In the genomic region with DNA sequence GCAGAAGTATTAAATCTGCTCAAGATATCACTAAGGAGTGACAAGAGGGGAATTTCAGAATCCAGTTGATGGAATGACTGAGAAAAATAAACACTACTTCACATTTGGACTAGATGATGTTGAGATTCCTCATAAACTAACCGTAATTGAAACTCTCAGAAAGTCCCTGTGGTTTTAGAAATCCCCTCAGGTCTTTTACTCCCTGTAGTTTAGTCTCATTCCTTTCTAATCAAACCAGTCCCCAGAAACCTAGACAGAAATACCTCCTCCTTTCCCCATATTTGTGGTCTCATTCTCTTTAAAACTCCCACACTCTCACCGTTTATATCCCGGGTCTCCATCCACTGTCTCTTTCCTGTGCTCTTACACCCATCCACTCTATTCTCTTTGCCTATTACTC, we compare ENCODE assay signal across 17 cellular contexts. TPM values are rescaled to one million over a fixed set of nuclear protein-coding genes. Genes with fewer than 3 reads are reported as not detected.
DNase-seq lines count a peak whose midpoint lies in the region; ATAC-seq, FAIRE-seq and TF ChIP-seq lines count a peak whose summit lies in the region.
"Had no signal": no experiment of that assay in that cellular context is flagged by ENCODE, and none has a peak within 500 bp of the region (broad histone marks: within the 10 kb centered on the region; RNA-seq: fewer than 3 reads in every experiment).

No MANE protein-coding gene starts in this region.

- no peak overlapping the region for H3K27ac ChIP-seq in CD4-positive, CD25-positive, alpha-beta regulatory T cell (ENCODE audit: insufficient read depth, low read length, poor library complexity, severe bottlenecking)
- peak overlapping the region; percentile 85 for H3K27ac ChIP-seq in foreskin keratinocyte
- no peak overlapping the region for H3K27ac ChIP-seq in lower lobe of right lung
- H3K27ac ChIP-seq: colonic mucosa had no signal

- H3K4me3 Mint-ChIP-seq in CD4-positive, CD25-positive, alpha-beta regulatory T cell = no peak overlapping the region
- H3K4me3 Mint-ChIP-seq in WTC11 = no peak overlapping the region
- H3K4me3 Mint-ChIP-seq: CD14-positive monocyte had no signal

- FAIRE-seq in RCC 7860 (lab: Jason Lieb, UNC) = no peak

- H3K27me3 Mint-ChIP-seq in CD4-positive, CD25-positive, alpha-beta regulatory T cell = peaks cover 4% of the 10 kb centered on the region
- peaks cover 2% of the 10 kb centered on the region; the same call in 1 of the 2 replicates for H3K27me3 Mint-ChIP-seq in WTC11 (ENCODE audit: low read depth)

- no peak for DNase-seq in CD4-positive, CD25-positive, alpha-beta regulatory T cell
- DNase-seq in RCC 7860 (ENCODE audit: low spot score) (peak; percentile 60), foreskin keratinocyte (peak; percentile 49 to 69), lower lobe of right lung (no peak), midbrain (lab: John Stamatoyannopoulos, UW) (no peak), WTC11 (ENCODE audit: low spot score) (no peak)
- DNase-seq: activated CD4-positive, alpha-beta T cell treated with anti-CD3 and anti-CD28 coated beads for 1 hour; colonic mucosa; NCI-H2081; NK-92 treated with Interleukin-12 subunit alpha and Interleukin-12 subunit beta, amount 100 ng/mL, for 24 hours; right cardiac atrium; substantia nigra had no signal

- peaks cover 9 to 13% (median 11%) of the 10 kb centered on the region in 4 donors for H3K4me1 Mint-ChIP-seq in CD4-positive, CD25-positive, alpha-beta regulatory T cell
- H3K4me1 Mint-ChIP-seq in WTC11 = no peaks in the 10 kb centered on the region

- ATAC-seq in CD4-positive, CD25-positive, alpha-beta regulatory T cell (ENCODE audit: low read depth in 2 of 2) = no peak
- peak; percentile 23 for ATAC-seq in GM18868 (IDR thresholded peaks at IDR 0.05; ENCODE audit: unreplicated experiment)
- ATAC-seq in foreskin keratinocyte = peak; percentile 23
- no peak for ATAC-seq in HG03354 (IDR thresholded peaks at IDR 0.05; ENCODE audit: poor library complexity, severe bottlenecking, unreplicated experiment)
- no peak for ATAC-seq in lower lobe of right lung
- no peak for ATAC-seq in WTC11
- ATAC-seq: HCT116, right cardiac atrium had no signal

- peaks cover 2% of the 10 kb centered on the region for H3K36me3 ChIP-seq in CD4-positive, CD25-positive, alpha-beta regulatory T cell (ENCODE audit: control insufficient read depth, insufficient read depth, low read length)
- no peaks in the 10 kb centered on the region for H3K36me3 ChIP-seq in lower lobe of right lung
- H3K36me3 ChIP-seq: colonic mucosa had no signal

- no peaks in the 10 kb centered on the region for H3K4me1 ChIP-seq in CD4-positive, CD25-positive, alpha-beta regulatory T cell (ENCODE audit: control insufficient read depth, insufficient read depth, low read length, poor library complexity, severe bottlenecking)
- H3K4me1 ChIP-seq in foreskin keratinocyte = no peaks in the 10 kb centered on the region
- no peaks in the 10 kb centered on the region for H3K4me1 ChIP-seq in lower lobe of right lung
- H3K4me1 ChIP-seq: colonic mucosa had no signal

- intact Hi-C loops in lower lobe of right lung (cut with DNase I) = no loop called here

- POLR2A ChIA-PET in WTC11 (lab: Charles Lee) = no interaction called here

- H3K9me3 ChIP-seq in CD4-positive, CD25-positive, alpha-beta regulatory T cell (ENCODE audit: control insufficient read depth in 2 of 2, low read length in 2 of 2) = peaks cover 3 to 5% of the 10 kb centered on the region in 2 experiments
- H3K9me3 ChIP-seq in lower lobe of right lung = peaks cover 5% of the 10 kb centered on the region
- H3K9me3 ChIP-seq: colonic mucosa had no signal

- no peak overlapping the region for H3K4me3 ChIP-seq in CD4-positive, CD25-positive, alpha-beta regulatory T cell (ENCODE audit: low read depth, low read length)
- H3K4me3 ChIP-seq in lower lobe of right lung = no peak overlapping the region
- H3K4me3 ChIP-seq: colonic mucosa had no signal

- CTCF ChIA-PET in WTC11 (lab: Charles Lee) = no interaction called here

- peak overlapping the region in 2 of 3 donors; percentile 23 to 47 for H3K27ac Mint-ChIP-seq in CD4-positive, CD25-positive, alpha-beta regulatory T cell
- no peak overlapping the region for H3K27ac Mint-ChIP-seq in WTC11

- TF ChIP-seq CTCF in foreskin keratinocyte (conservative IDR thresholded peaks at IDR 0.05) (no peak), lower lobe of right lung (IDR thresholded peaks at IDR 0.05) (no peak), WTC11 (IDR thresholded peaks at IDR 0.05) (no peak)

- peaks cover 0 to 23% (median 9%) of the 10 kb centered on the region in 7 donors for H3K9me3 Mint-ChIP-seq in CD4-positive, CD25-positive, alpha-beta regulatory T cell
- peaks cover 37% of the 10 kb centered on the region for H3K9me3 Mint-ChIP-seq in WTC11

- peaks cover 9% of the 10 kb centered on the region for H3K36me3 Mint-ChIP-seq in CD4-positive, CD25-positive, alpha-beta regulatory T cell
- peaks cover 7% of the 10 kb centered on the region for H3K36me3 Mint-ChIP-seq in WTC11

- H3K27me3 ChIP-seq in CD4-positive, CD25-positive, alpha-beta regulatory T cell (ENCODE audit: control insufficient read depth, insufficient read depth, low read length) = no peaks in the 10 kb centered on the region
- H3K27me3 ChIP-seq in foreskin keratinocyte (no peaks in the 10 kb centered on the region), lower lobe of right lung (ENCODE audit: low read depth) (no peaks in the 10 kb centered on the region)
- H3K27me3 ChIP-seq: colonic mucosa had no signal

TF ChIP-seq in WTC11, 78 proteins besides CTCF, POLR2A, EP300 and RAD21 (continues in another document):
- TF ChIP-seq RELA (CRISPR knock-in tag; IDR thresholded peaks at IDR 0.05; ENCODE audit: borderline replicate concordance) (no peak), SP1 (CRISPR knock-in tag; conservative IDR thresholded peaks at IDR 0.05) (no peak), ZNF263 (CRISPR knock-in tag; IDR thresholded peaks at IDR 0.05; ENCODE audit: low read depth) (no peak), HMGA2 (CRISPR knock-in tag; IDR thresholded peaks at IDR 0.05) (no peak), NFE2L1 (CRISPR knock-in tag; IDR thresholded peaks at IDR 0.05) (no peak), OVOL2 (CRISPR knock-in tag; IDR thresholded peaks at IDR 0.05; ENCODE audit: borderline replicate concordance) (no peak), ZNF317 (CRISPR knock-in tag; IDR thresholded peaks at IDR 0.05; ENCODE audit: borderline replicate concordance, low read depth) (no peak), MXD4 (CRISPR knock-in tag; IDR thresholded peaks at IDR 0.05; ENCODE audit: borderline replicate concordance) (no peak)
- TF ChIP-seq, protein P1, sequence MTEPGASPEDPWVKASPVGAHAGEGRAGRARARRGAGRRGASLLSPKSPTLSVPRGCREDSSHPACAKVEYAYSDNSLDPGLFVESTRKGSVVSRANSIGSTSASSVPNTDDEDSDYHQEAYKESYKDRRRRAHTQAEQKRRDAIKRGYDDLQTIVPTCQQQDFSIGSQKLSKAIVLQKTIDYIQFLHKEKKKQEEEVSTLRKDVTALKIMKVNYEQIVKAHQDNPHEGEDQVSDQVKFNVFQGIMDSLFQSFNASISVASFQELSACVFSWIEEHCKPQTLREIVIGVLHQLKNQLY (CRISPR knock-in tag; IDR thresholded peaks at IDR 0.05) = no peak
- TF ChIP-seq, protein P2, sequence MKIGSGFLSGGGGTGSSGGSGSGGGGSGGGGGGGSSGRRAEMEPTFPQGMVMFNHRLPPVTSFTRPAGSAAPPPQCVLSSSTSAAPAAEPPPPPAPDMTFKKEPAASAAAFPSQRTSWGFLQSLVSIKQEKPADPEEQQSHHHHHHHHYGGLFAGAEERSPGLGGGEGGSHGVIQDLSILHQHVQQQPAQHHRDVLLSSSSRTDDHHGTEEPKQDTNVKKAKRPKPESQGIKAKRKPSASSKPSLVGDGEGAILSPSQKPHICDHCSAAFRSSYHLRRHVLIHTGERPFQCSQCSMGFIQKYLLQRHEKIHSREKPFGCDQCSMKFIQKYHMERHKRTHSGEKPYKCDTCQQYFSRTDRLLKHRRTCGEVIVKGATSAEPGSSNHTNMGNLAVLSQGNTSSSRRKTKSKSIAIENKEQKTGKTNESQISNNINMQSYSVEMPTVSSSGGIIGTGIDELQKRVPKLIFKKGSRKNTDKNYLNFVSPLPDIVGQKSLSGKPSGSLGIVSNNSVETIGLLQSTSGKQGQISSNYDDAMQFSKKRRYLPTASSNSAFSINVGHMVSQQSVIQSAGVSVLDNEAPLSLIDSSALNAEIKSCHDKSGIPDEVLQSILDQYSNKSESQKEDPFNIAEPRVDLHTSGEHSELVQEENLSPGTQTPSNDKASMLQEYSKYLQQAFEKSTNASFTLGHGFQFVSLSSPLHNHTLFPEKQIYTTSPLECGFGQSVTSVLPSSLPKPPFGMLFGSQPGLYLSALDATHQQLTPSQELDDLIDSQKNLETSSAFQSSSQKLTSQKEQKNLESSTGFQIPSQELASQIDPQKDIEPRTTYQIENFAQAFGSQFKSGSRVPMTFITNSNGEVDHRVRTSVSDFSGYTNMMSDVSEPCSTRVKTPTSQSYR (CRISPR knock-in tag; IDR thresholded peaks at IDR 0.05) = no peak

RNA-seq across cellular contexts. Expression of a gene that starts 15.0 kb away (rescaled TPM):
- total RNA-seq in CD4-positive, CD25-positive, alpha-beta regulatory T cell = 9.8 TPM
- 10 to 100 TPM in 1 of 4 donors, 1 to 10 TPM in 3; 6.1 to 13.3 (median 7.7) TPM for polyA plus RNA-seq in CD4-positive, CD25-positive, alpha-beta regulatory T cell
- total RNA-seq in foreskin keratinocyte (0.21 and 0.27 TPM in 2 replicates), lower lobe of right lung (35.3 TPM), WTC11 (2021) (0.28 to 0.34 TPM in 2 of 3 replicates, not detected in the other)
- 0.06 and 0.07 TPM in 2 replicates for polyA plus RNA-seq in foreskin keratinocyte

RNA-seq across cellular contexts. Expression of a gene that starts 36.8 kb away (rescaled TPM):
- total RNA-seq in CD4-positive, CD25-positive, alpha-beta regulatory T cell = 0.44 TPM
- polyA plus RNA-seq in CD4-positive, CD25-positive, alpha-beta regulatory T cell = under 1 TPM in 2 of 4 donors, not detected in 2; 0.20 to 0.31 TPM
- total RNA-seq in foreskin keratinocyte (not detected in 2 replicates), lower lobe of right lung (1.2 TPM), WTC11 (2021) (0.30 TPM in 1 of 3 replicates, not detected in the others)
- polyA plus RNA-seq in foreskin keratinocyte = not detected in 2 replicates
- total RNA-seq: fibroblast of lung had no signal
- polyA plus RNA-seq: fibroblast of lung, right cardiac atrium had no signal

RNA-seq across cellular contexts. Expression of a gene that starts 37.0 kb away (rescaled TPM):
- 2.2 TPM for total RNA-seq in CD4-positive, CD25-positive, alpha-beta regulatory T cell
- polyA plus RNA-seq in CD4-positive, CD25-positive, alpha-beta regulatory T cell = 1 to 10 TPM in 1 of 4 donors, under 1 TPM in 3; 0.39 to 2.3 (median 0.82) TPM
- total RNA-seq in foreskin keratinocyte (0.41 and 0.53 TPM in 2 replicates), lower lobe of right lung (12.4 TPM), WTC11 (2021) (0.11 to 0.25 TPM (median 0.11 TPM) in 3 replicates)
- 0.09 and 0.17 TPM in 2 replicates for polyA plus RNA-seq in foreskin keratinocyte

RNA-seq across cellular contexts. Expression of a gene that starts 48.0 kb away (rescaled TPM):
- total RNA-seq in CD4-positive, CD25-positive, alpha-beta regulatory T cell = not detected
- not detected for polyA plus RNA-seq in CD4-positive, CD25-positive, alpha-beta regulatory T cell
- total RNA-seq in foreskin keratinocyte (52.3 and 64.1 TPM in 2 replicates), lower lobe of right lung (41.6 TPM), WTC11 (2021) (13.8 to 17.6 TPM (median 15.7 TPM) in 3 replicates)
- 14.2 and 17.1 TPM in 2 replicates for polyA plus RNA-seq in foreskin keratinocyte

Comparison
In these comparisons a context has a peak if more than half of its experiments do, and no peak if none do; other contexts are left out.
1. ATAC-seq: peak in GM18868 (single experiment) and foreskin keratinocyte (single experiment); none in CD4-positive, CD25-positive, alpha-beta regulatory T cell (0 of 2), HG03354 (single experiment), lower lobe of right lung (0 of 2) and WTC11 (single experiment).
2. DNase-seq: peak in RCC 7860 (single experiment) and foreskin keratinocyte (2 of 2); none in CD4-positive, CD25-positive, alpha-beta regulatory T cell (0 of 3), lower lobe of right lung (single experiment), midbrain (single experiment) and WTC11 (single experiment).